In genomic region chr11:43852057-43852636, GRCh38 we compare ENCODE assay signal across 8 cellular contexts. TPM values are rescaled to one million over a fixed set of nuclear protein-coding genes. Genes with fewer than 3 reads are reported as not detected.
DNase-seq lines count a peak whose midpoint lies in the region; FAIRE-seq and TF ChIP-seq lines count a peak whose summit lies in the region.

No MANE protein-coding gene starts in this region.

- no peaks in the 10 kb centered on the region for H3K27me3 ChIP-seq in Caco-2 (replicated peaks; ENCODE audit: control insufficient read depth, insufficient read depth, low read length)
- H3K27me3 ChIP-seq in osteoblast (ENCODE audit: insufficient read depth, low read length) = no peaks in the 10 kb centered on the region

- no peaks in the 10 kb centered on the region for H3K4me1 ChIP-seq in Caco-2
- H3K4me1 ChIP-seq in osteoblast (ENCODE audit: insufficient read depth, low read length) = no peaks in the 10 kb centered on the region

- FAIRE-seq in RCC 7860 (lab: Jason Lieb, UNC) = peak; percentile 11
- no peak for FAIRE-seq in urothelium cell line (lab: Jason Lieb, UNC)

- no peaks in the 10 kb centered on the region for H3K79me2 ChIP-seq in osteoblast (ENCODE audit: insufficient read depth, low read length)

- peaks cover 43% of the 10 kb centered on the region for H3K36me3 Mint-ChIP-seq in Caco-2 (ENCODE audit: insufficient read depth, unreplicated experiment)

- H3K27me3 Mint-ChIP-seq in Caco-2 (ENCODE audit: insufficient read depth, unreplicated experiment) = no peaks in the 10 kb centered on the region

- no peak overlapping the region for H3K27ac ChIP-seq in osteoblast (ENCODE audit: low read depth, low read length)

- peaks cover 4% of the 10 kb centered on the region for H4K20me1 ChIP-seq in osteoblast (ENCODE audit: insufficient read depth, low read length)

- POLR2A ChIA-PET in Caco-2 (lab: Charles Lee) = interaction anchor here (0.8 kb wide), 1 partner anchor 172 kb away, joined by 4 read pairs; no protein-coding TSS in a partner anchor

- no peak overlapping the region for H3K4me2 ChIP-seq in osteoblast (ENCODE audit: insufficient read depth, low read length)

- H3K4me1 Mint-ChIP-seq in Caco-2 (ENCODE audit: low read depth, unreplicated experiment) = no peaks in the 10 kb centered on the region

- CTCF ChIA-PET in Caco-2 (lab: Charles Lee) = interaction anchor here (0.6 to 1.7 kb wide), 16 partner anchors 14 to 411 kb away, joined by 3 to 19 read pairs (median 4); no protein-coding TSS in a partner anchor

- BruUV-seq in Caco-2 (replicated peaks; lab: Mats Ljungman, UMichigan) = no TSS peak

- H3K4me3 Mint-ChIP-seq in Caco-2 (ENCODE audit: unreplicated experiment) = no peak overlapping the region

- H3K9me3 Mint-ChIP-seq in Caco-2 (ENCODE audit: unreplicated experiment) = no peaks in the 10 kb centered on the region

- no peak overlapping the region for H2AFZ ChIP-seq in osteoblast (ENCODE audit: low read length)

- TF ChIP-seq CTCF in Caco-2 (IDR thresholded peaks at IDR 0.05; ENCODE audit: insufficient read depth in 1 of 2, low read depth in 1 of 2, low read length in 1 of 2, severe bottlenecking in 1 of 2, unreplicated experiment in 1 of 2) (peak; percentile 73 to 81), fibroblast of villous mesenchyme (IDR thresholded peaks at IDR 0.05; ENCODE audit: insufficient read depth, low read depth, low read length) (peak; percentile 92), osteoblast (IDR thresholded peaks at IDR 0.05; ENCODE audit: extremely low read depth, low read depth, low read length) (peak; percentile 91)

- DNase-seq in Caco-2 (peak; percentile 68 to 70), GM19240 (ENCODE audit: insufficient read length, low spot score) (peak; percentile 34), HPDE6-E6E7 (ENCODE audit: extremely low spot score) (peak; percentile 49), RCC 7860 (ENCODE audit: low spot score) (peak; percentile 37), activated T-helper 1 cell treated with Interleukin-2 at 50 U/mL for 16 hours (ENCODE audit: low read depth) (peak; percentile 4), fibroblast of villous mesenchyme (ENCODE audit: low read depth) (peak; percentile 83), osteoblast (ENCODE audit: insufficient read length, low spot score, missing footprints) (peak; percentile 78), urothelium cell line (ENCODE audit: low spot score) (peak; percentile 52)

- no peak overlapping the region for H3K27ac Mint-ChIP-seq in Caco-2 (ENCODE audit: unreplicated experiment)

- intact Hi-C loops in Caco-2 (cut with micrococcal nuclease; ENCODE audit: unreplicated experiment) = loop anchor here (5.0 kb wide), 2 partner anchors 275 to 350 kb away; no protein-coding TSS in a partner anchor

- H3K36me3 ChIP-seq in Caco-2 (ENCODE audit: control insufficient read depth, insufficient read depth, low read length) (peaks cover 2% of the 10 kb centered on the region), osteoblast (ENCODE audit: insufficient read depth, low read length) (peaks cover 18% of the 10 kb centered on the region)

- H3K4me3 ChIP-seq in Caco-2 (ENCODE audit: low read depth, low read length) (no peak overlapping the region), fibroblast of villous mesenchyme (ENCODE audit: low read depth, low read length) (no peak overlapping the region), osteoblast (ENCODE audit: insufficient read depth, low read length) (no peak overlapping the region)

- no peaks in the 10 kb centered on the region for H3K9me3 ChIP-seq in Caco-2
- H3K9me3 ChIP-seq in osteoblast (ENCODE audit: low read depth, low read length) = no peaks in the 10 kb centered on the region

RNA-seq across cellular contexts. Expression of gene ALKBH3, which starts 28.5 kb away (rescaled TPM):
- 36.8 and 42.4 TPM in 2 replicates for total RNA-seq in Caco-2 (2022)
- 33.7 and 51.5 TPM in 2 replicates for total RNA-seq in fibroblast of villous mesenchyme
- 47.8 and 53.9 TPM in 2 replicates for total RNA-seq in osteoblast

Comparison
In these comparisons a context has a peak if more than half of its experiments do, and no peak if none do; other contexts are left out.
1. DNase-seq: peak in every context shown above with its lines; median percentile 83 in fibroblast of villous mesenchyme; 78 in osteoblast; 69 in Caco-2; 52 in urothelium cell line; 49 in HPDE6-E6E7; 37 in RCC 7860; 34 in GM19240; 4 in activated T-helper 1 cell treated with Interleukin-2 at 50 U/mL for 16 hours.